ENCODE assay signal across 26 cellular contexts in the genomic region with DNA sequence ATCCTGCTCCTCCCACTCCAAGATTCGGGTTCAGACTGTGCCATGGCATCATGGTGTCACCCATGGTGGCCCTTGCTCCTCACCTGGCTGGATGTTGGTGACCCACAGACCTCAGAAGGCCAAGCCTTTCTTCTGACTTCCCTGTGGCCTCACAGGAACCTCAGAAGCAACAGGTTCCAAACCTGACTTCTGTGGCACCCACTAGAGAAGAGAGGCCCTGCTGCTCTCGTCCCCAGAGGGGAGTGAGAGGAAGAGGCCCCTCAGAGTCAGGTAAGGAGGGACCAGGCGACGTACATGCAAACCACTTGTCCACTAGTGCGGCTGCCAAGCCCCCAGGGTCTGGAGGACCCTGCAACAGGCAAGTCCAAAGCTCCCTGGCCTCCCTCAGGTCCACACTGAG. TPM values are rescaled to one million over a fixed set of nuclear protein-coding genes. Genes with fewer than 3 reads are reported as not detected.
"Had no signal": no experiment of that assay in that cellular context is flagged by ENCODE, and none has a peak within 500 bp of the region (broad histone marks: within the 10 kb centered on the region; RNA-seq: fewer than 3 reads in every experiment).

No MANE protein-coding gene starts in this region.

- H3K27me3 ChIP-seq: brain microvascular endothelial cell, cardiac muscle cell, Peyer's patch, SJCRH30 had no signal

- DNase-seq: activated CD4-positive, alpha-beta memory T cell treated with anti-CD3 and anti-CD28 coated beads, Interleukin-2, amount 10 ng/mL, durations not matched to agents 7 days and 5 days; activated CD4-positive, alpha-beta T cell treated with anti-CD3 and anti-CD28 coated beads for 1 hour; activated CD4-positive, alpha-beta T cell treated with anti-CD3 and anti-CD28 coated beads for 48 hours; activated CD4-positive, CD25-positive, alpha-beta regulatory T cell; activated effector memory CD4-positive, alpha-beta T cell treated with Interleukin-2 at 50 U/mL for 16 hours; activated naive CD4-positive, alpha-beta T cell treated with anti-CD3 and anti-CD28 coated beads, Interleukin-2, amount 10 ng/mL, durations not matched to agents 7 days and 5 days; activated T-cell treated with anti-CD3 and anti-CD28 coated beads, Interleukin-2, amount 50 U/mL, for 48 hours; amniotic stem cell; aorta; brain microvascular endothelial cell; Karpas-422; NCI-H1105 treated with DMSO at 0.1 percent for 48 hours; NCI-H1436; NCI-H1694 treated with DMSO at 0.1 percent for 48 hours; NCI-H2029; NCI-H345; NCI-H524 treated with DMSO at 0.1 percent for 48 hours; Peyer's patch; RPMI8226; SHP77; SJCRH30; T1000; WERI-Rb-1 had no signal

- H3K27ac ChIP-seq: brain microvascular endothelial cell, cardiac muscle cell, Peyer's patch, SK-N-MC, WERI-Rb-1 had no signal

- H3K27ac Mint-ChIP-seq: activated CD4-positive, alpha-beta memory T cell treated with anti-CD3 and anti-CD28 coated beads, Interleukin-2, amount 10 ng/mL, durations not matched to agents 7 days and 5 days; activated naive CD4-positive, alpha-beta T cell treated with anti-CD3 and anti-CD28 coated beads, Interleukin-2, amount 10 ng/mL, durations not matched to agents 7 days and 5 days; activated naive CD8-positive, alpha-beta T cell had no signal

- H3K4me3 Mint-ChIP-seq: activated CD4-positive, alpha-beta memory T cell treated with anti-CD3 and anti-CD28 coated beads, Interleukin-2, amount 10 ng/mL, durations not matched to agents 7 days and 5 days; activated naive CD4-positive, alpha-beta T cell treated with anti-CD3 and anti-CD28 coated beads, Interleukin-2, amount 10 ng/mL, durations not matched to agents 7 days and 5 days; activated naive CD8-positive, alpha-beta T cell had no signal

- H3K9me3 ChIP-seq: Peyer's patch had no signal

- H3K4me3 ChIP-seq: cardiac muscle cell, Peyer's patch, SJCRH30, SK-N-MC had no signal

- H3K4me1 ChIP-seq: Peyer's patch had no signal

- H3K27me3 Mint-ChIP-seq: activated CD4-positive, alpha-beta memory T cell treated with anti-CD3 and anti-CD28 coated beads, Interleukin-2, amount 10 ng/mL, durations not matched to agents 7 days and 5 days; activated naive CD8-positive, alpha-beta T cell had no signal

- H3K36me3 ChIP-seq: SJCRH30 had no signal

- H3K4me1 Mint-ChIP-seq: activated CD4-positive, alpha-beta memory T cell treated with anti-CD3 and anti-CD28 coated beads, Interleukin-2, amount 10 ng/mL, durations not matched to agents 7 days and 5 days; activated naive CD4-positive, alpha-beta T cell treated with anti-CD3 and anti-CD28 coated beads, Interleukin-2, amount 10 ng/mL, durations not matched to agents 7 days and 5 days had no signal

RNA-seq across cellular contexts. Expression of a gene that starts 17.9 kb away (rescaled TPM):
- total RNA-seq: activated CD4-positive, alpha-beta memory T cell treated with anti-CD3 and anti-CD28 coated beads, Interleukin-2, amount 10 ng/mL, durations not matched to agents 7 days and 5 days had no signal
